ENCODE assay signal across 32 cellular contexts in genomic region chr14:87306770-87307169, GRCh38.
"Had no signal": no experiment of that assay in that cellular context is flagged by ENCODE, and none has a peak within 500 bp of the region (broad histone marks: within the 10 kb centered on the region; RNA-seq: fewer than 3 reads in every experiment).

No MANE protein-coding gene starts in this region.

- H3K4me3 Mint-ChIP-seq: activated B cell treated with CpG ODN at 0.5 μM for 24 hours; activated CD4-positive, alpha-beta memory T cell treated with anti-CD3 and anti-CD28 coated beads, Interleukin-2, amount 10 ng/mL, durations not matched to agents 7 days and 5 days; activated CD4-positive, alpha-beta T cell treated with anti-CD3 and anti-CD28 coated beads for 36 hours; activated CD4-positive, alpha-beta T cell treated with anti-CD3 and anti-CD28 coated beads, Interleukin-2, amount 10 ng/mL, durations not matched to agents 7 days and 5 days; activated CD8-positive, alpha-beta memory T cell treated with anti-CD3 and anti-CD28 coated beads, Interleukin-2, amount 10 ng/mL, durations not matched to agents 7 days and 5 days; activated CD8-positive, alpha-beta T cell treated with anti-CD3 and anti-CD28 coated beads, Interleukin-2, amount 10 ng/mL, durations not matched to agents 7 days and 5 days; activated naive CD4-positive, alpha-beta T cell treated with anti-CD3 and anti-CD28 coated beads for 36 hours; activated naive CD8-positive, alpha-beta T cell treated with anti-CD3 and anti-CD28 coated beads for 36 hours; activated T-cell treated with anti-CD3 and anti-CD28 coated beads, Interleukin-2, amount 50 U/mL, for 4 hours; activated T-cell treated with anti-CD3 and anti-CD28 coated beads, Interleukin-2, amount 50 U/mL, for 72 hours; activated T-helper 1 cell treated with anti-CD3 and anti-CD28 coated beads, Interleukin-12 subunit alpha, Interleukin-12 subunit beta, Interleukin-2, Interleukin-4 antibody, amounts not matched to agents 30 ng/mL and 10 ng/mL and 1 ng/mL, durations not matched to agents 14 hours and 24 hours and 36 hours; activated T-helper 17 cell treated with anti-CD3 and anti-CD28 coated beads, Interleukin-2, amount 50 U/mL, for 72 hours; T-cell; T-helper 17 cell had no signal

- DNase-seq: activated B cell treated with CpG ODN at 0.5 μM for 24 hours; activated CD4-positive, alpha-beta memory T cell treated with anti-CD3 and anti-CD28 coated beads, Interleukin-2, amount 10 ng/mL, durations not matched to agents 7 days and 5 days; activated CD4-positive, alpha-beta T cell treated with anti-CD3 and anti-CD28 coated beads for 36 hours; activated CD4-positive, alpha-beta T cell treated with anti-CD3 and anti-CD28 coated beads for 48 hours; activated CD4-positive, alpha-beta T cell treated with anti-CD3 and anti-CD28 coated beads, Interleukin-2, amount 10 ng/mL, durations not matched to agents 7 days and 5 days; activated CD4-positive, alpha-beta T cell treated with anti-CD3 and anti-CD28 coated beads, Interleukin-2, amount 50 U/mL, for 48 hours; activated CD4-positive, CD25-positive, alpha-beta regulatory T cell treated with anti-CD3 and anti-CD28 coated beads, Interleukin-2, amount 50 U/mL, for 72 hours; activated CD8-positive, alpha-beta memory T cell treated with anti-CD3 and anti-CD28 coated beads for 24 hours; activated CD8-positive, alpha-beta memory T cell treated with anti-CD3 and anti-CD28 coated beads, Interleukin-2, amount 10 ng/mL, durations not matched to agents 7 days and 5 days; activated CD8-positive, alpha-beta memory T cell treated with anti-CD3 and anti-CD28 coated beads, Interleukin-2, amount 50 U/mL, for 48 hours; activated CD8-positive, alpha-beta T cell treated with anti-CD3 and anti-CD28 coated beads, Interleukin-2, amount 10 ng/mL, durations not matched to agents 7 days and 5 days; activated effector memory CD4-positive, alpha-beta T cell treated with anti-CD3 and anti-CD28 coated beads, Interleukin-2, amount 50 U/mL, for 16 hours; activated gamma-delta T cell treated with Interleukin-2 at 50 U/mL for 16 hours; activated naive CD4-positive, alpha-beta T cell; activated naive CD4-positive, alpha-beta T cell treated with anti-CD3 and anti-CD28 coated beads for 36 hours; activated naive CD4-positive, alpha-beta T cell treated with anti-CD3 and anti-CD28 coated beads, Interleukin-2, amount 50 U/mL, for 16 hours; activated naive CD8-positive, alpha-beta T cell treated with anti-CD3 and anti-CD28 coated beads for 36 hours; activated T-cell treated with anti-CD3 and anti-CD28 coated beads, Interleukin-2, amount 50 U/mL, for 4 hours; activated T-cell treated with anti-CD3 and anti-CD28 coated beads, Interleukin-2, amount 50 U/mL, for 72 hours; adrenal gland; amniotic stem cell; aorta; body of pancreas; brain microvascular endothelial cell; central memory CD4-positive, alpha-beta T cell; T-cell; T-helper 17 cell had no signal

- H3K4me1 Mint-ChIP-seq: activated B cell treated with CpG ODN at 0.5 μM for 24 hours; activated CD4-positive, alpha-beta memory T cell treated with anti-CD3 and anti-CD28 coated beads, Interleukin-2, amount 10 ng/mL, durations not matched to agents 7 days and 5 days; activated CD4-positive, alpha-beta T cell treated with anti-CD3 and anti-CD28 coated beads for 36 hours; activated CD4-positive, alpha-beta T cell treated with anti-CD3 and anti-CD28 coated beads, Interleukin-2, amount 10 ng/mL, durations not matched to agents 7 days and 5 days; activated CD8-positive, alpha-beta memory T cell treated with anti-CD3 and anti-CD28 coated beads, Interleukin-2, amount 10 ng/mL, durations not matched to agents 7 days and 5 days; activated naive CD8-positive, alpha-beta T cell treated with anti-CD3 and anti-CD28 coated beads for 36 hours; activated T-helper 17 cell treated with anti-CD3 and anti-CD28 coated beads, Interleukin-2, amount 50 U/mL, for 72 hours; T-cell; T-helper 17 cell had no signal

- H3K27me3 Mint-ChIP-seq: activated B cell treated with CpG ODN at 0.5 μM for 24 hours; activated CD4-positive, alpha-beta memory T cell treated with anti-CD3 and anti-CD28 coated beads, Interleukin-2, amount 10 ng/mL, durations not matched to agents 7 days and 5 days; activated CD4-positive, alpha-beta T cell treated with anti-CD3 and anti-CD28 coated beads for 36 hours; activated CD4-positive, alpha-beta T cell treated with anti-CD3 and anti-CD28 coated beads, Interleukin-2, amount 10 ng/mL, durations not matched to agents 7 days and 5 days; activated CD8-positive, alpha-beta memory T cell treated with anti-CD3 and anti-CD28 coated beads, Interleukin-2, amount 10 ng/mL, durations not matched to agents 7 days and 5 days; activated naive CD8-positive, alpha-beta T cell treated with anti-CD3 and anti-CD28 coated beads for 36 hours; activated T-helper 17 cell treated with anti-CD3 and anti-CD28 coated beads, Interleukin-2, amount 50 U/mL, for 72 hours; T-cell; T-helper 17 cell had no signal

- H3K36me3 ChIP-seq: adrenal gland, brain microvascular endothelial cell, breast epithelium had no signal

- H3K27ac ChIP-seq: adrenal gland, body of pancreas, brain microvascular endothelial cell, breast epithelium, VCaP had no signal

- H3K27ac Mint-ChIP-seq: activated B cell treated with CpG ODN at 0.5 μM for 24 hours; activated CD4-positive, alpha-beta memory T cell treated with anti-CD3 and anti-CD28 coated beads, Interleukin-2, amount 10 ng/mL, durations not matched to agents 7 days and 5 days; activated CD4-positive, alpha-beta T cell treated with anti-CD3 and anti-CD28 coated beads for 36 hours; activated CD4-positive, alpha-beta T cell treated with anti-CD3 and anti-CD28 coated beads, Interleukin-2, amount 10 ng/mL, durations not matched to agents 7 days and 5 days; activated CD8-positive, alpha-beta memory T cell treated with anti-CD3 and anti-CD28 coated beads, Interleukin-2, amount 10 ng/mL, durations not matched to agents 7 days and 5 days; activated CD8-positive, alpha-beta T cell treated with anti-CD3 and anti-CD28 coated beads, Interleukin-2, amount 10 ng/mL, durations not matched to agents 7 days and 5 days; activated naive CD4-positive, alpha-beta T cell treated with anti-CD3 and anti-CD28 coated beads for 36 hours; activated naive CD4-positive, alpha-beta T cell treated with anti-CD3 and anti-CD28 coated beads, Interleukin-2, amount 50 U/mL, for 72 hours; activated naive CD8-positive, alpha-beta T cell treated with anti-CD3 and anti-CD28 coated beads for 36 hours; activated T-cell treated with anti-CD3 and anti-CD28 coated beads, Interleukin-2, amount 50 U/mL, for 72 hours; activated T-helper 1 cell treated with anti-CD3 and anti-CD28 coated beads, Interleukin-12 subunit alpha, Interleukin-12 subunit beta, Interleukin-2, Interleukin-4 antibody, amounts not matched to agents 30 ng/mL and 10 ng/mL and 1 ng/mL, durations not matched to agents 14 hours and 24 hours and 36 hours; activated T-helper 17 cell treated with anti-CD3 and anti-CD28 coated beads, Interleukin-2, amount 50 U/mL, for 72 hours; T-cell; T-helper 17 cell had no signal

- H3K9me3 ChIP-seq: adrenal gland, body of pancreas, breast epithelium had no signal

- H3K4me1 ChIP-seq: adrenal gland, body of pancreas, breast epithelium had no signal

- H3K4me3 ChIP-seq: adrenal gland, body of pancreas, breast epithelium had no signal

- H3K9me3 Mint-ChIP-seq: activated naive CD8-positive, alpha-beta T cell treated with anti-CD3 and anti-CD28 coated beads for 36 hours had no signal

- ATAC-seq: activated CD4-positive, alpha-beta T cell treated with anti-CD3 and anti-CD28 coated beads for 36 hours; activated CD8-positive, alpha-beta memory T cell treated with anti-CD3 and anti-CD28 coated beads, Interleukin-2, amount 10 ng/mL, durations not matched to agents 7 days and 5 days; activated CD8-positive, alpha-beta T cell treated with anti-CD3 and anti-CD28 coated beads, Interleukin-2, amount 10 ng/mL, durations not matched to agents 7 days and 5 days; activated naive CD4-positive, alpha-beta T cell treated with anti-CD3 and anti-CD28 coated beads, Interleukin-2, amount 50 U/mL, for 72 hours; activated T-cell treated with anti-CD3 and anti-CD28 coated beads, Interleukin-2, amount 50 U/mL, for 4 hours; activated T-cell treated with anti-CD3 and anti-CD28 coated beads, Interleukin-2, amount 50 U/mL, for 72 hours; activated T-helper 17 cell treated with anti-CD3 and anti-CD28 coated beads, Interleukin-2, amount 50 U/mL, for 72 hours; body of pancreas; T-cell; T-helper 17 cell had no signal

- H3K36me3 Mint-ChIP-seq: activated CD8-positive, alpha-beta memory T cell treated with anti-CD3 and anti-CD28 coated beads, Interleukin-2, amount 10 ng/mL, durations not matched to agents 7 days and 5 days; activated naive CD4-positive, alpha-beta T cell treated with anti-CD3 and anti-CD28 coated beads, Interleukin-2, amount 50 U/mL, for 72 hours; activated naive CD8-positive, alpha-beta T cell treated with anti-CD3 and anti-CD28 coated beads for 36 hours; T-cell had no signal

- H3K27me3 ChIP-seq: adrenal gland, body of pancreas, brain microvascular endothelial cell, breast epithelium had no signal
